8 cellular contexts compared by ENCODE assay signal in genomic region chr7:95527033-95527775, GRCh38. TPM values are rescaled to one million over a fixed set of nuclear protein-coding genes. Genes with fewer than 3 reads are reported as not detected.
A peak's percentile ranks its signal among the peaks of the same experiment; 100 is the strongest.
DNase-seq lines count a peak whose midpoint lies in the region; ATAC-seq and TF ChIP-seq lines count a peak whose summit lies in the region.

No MANE protein-coding gene starts in this region.

- no peaks in the 10 kb centered on the region for H3K4me1 Mint-ChIP-seq in activated CD4-positive, alpha-beta memory T cell treated with anti-CD3 and anti-CD28 coated beads, Interleukin-2, amount 10 ng/mL, durations not matched to agents 7 days and 5 days

- peak; percentile 78 for ATAC-seq in HG02759 (IDR thresholded peaks at IDR 0.05; ENCODE audit: unreplicated experiment)

- H3K36me3 Mint-ChIP-seq in activated CD4-positive, alpha-beta memory T cell treated with anti-CD3 and anti-CD28 coated beads, Interleukin-2, amount 10 ng/mL, durations not matched to agents 7 days and 5 days (ENCODE audit: low read depth): no peaks in the 10 kb centered on the region

- CTCF ChIA-PET in activated CD4-positive, alpha-beta memory T cell treated with anti-CD3 and anti-CD28 coated beads, Interleukin-2, amount 10 ng/mL, durations not matched to agents 7 days and 5 days (lab: Charles Lee): interaction anchor here (0.7 to 3.5 kb wide), 6 partner anchors 11 to 344 kb away, joined by 3 to 17 read pairs (median 3); no protein-coding TSS in a partner anchor

- no peaks in the 10 kb centered on the region for H3K9me3 ChIP-seq in cardiac muscle cell (ENCODE audit: low read depth)

- no peak overlapping the region for H3K27ac ChIP-seq in cardiac muscle cell

- POLR2A ChIA-PET in activated CD4-positive, alpha-beta memory T cell treated with anti-CD3 and anti-CD28 coated beads, Interleukin-2, amount 10 ng/mL, durations not matched to agents 7 days and 5 days (lab: Charles Lee): no interaction called here

- H3K4me3 Mint-ChIP-seq in activated CD4-positive, alpha-beta memory T cell treated with anti-CD3 and anti-CD28 coated beads, Interleukin-2, amount 10 ng/mL, durations not matched to agents 7 days and 5 days: no peak overlapping the region

- no peaks in the 10 kb centered on the region for H3K9me3 Mint-ChIP-seq in activated CD4-positive, alpha-beta memory T cell treated with anti-CD3 and anti-CD28 coated beads, Interleukin-2, amount 10 ng/mL, durations not matched to agents 7 days and 5 days

- H3K4me1 ChIP-seq in cardiac muscle cell (ENCODE audit: low read depth): no peaks in the 10 kb centered on the region

- no peak overlapping the region for H3K4me3 ChIP-seq in cardiac muscle cell

- DNase-seq in activated CD4-positive, alpha-beta T cell treated with anti-CD3 and anti-CD28 coated beads for 48 hours: peak; percentile 13
- DNase-seq in activated CD4-positive, alpha-beta T cell treated with anti-CD3 and anti-CD28 coated beads, Interleukin-2, amount 50 U/mL, for 48 hours: no peak
- DNase-seq in NCI-H2081 treated with DMSO at 0.1 percent for 48 hours (lab: John Stamatoyannopoulos, UW) (peak; percentile 11), cardiac muscle cell (ENCODE audit: low read depth in 1 of 2, low spot score in 1 of 2) (peak; percentile 72 to 75), posterior cingulate gyrus (peak in 8 of 10 donors; percentile 27 to 92 (median 60)), cortex of kidney (lab: John Stamatoyannopoulos, UW) (no peak)
- peak; percentile 18 for DNase-seq in activated CD4-positive, alpha-beta memory T cell treated with anti-CD3 and anti-CD28 coated beads, Interleukin-2, amount 10 ng/mL, durations not matched to agents 7 days and 5 days

- H3K27ac Mint-ChIP-seq in activated CD4-positive, alpha-beta memory T cell treated with anti-CD3 and anti-CD28 coated beads, Interleukin-2, amount 10 ng/mL, durations not matched to agents 7 days and 5 days: no peak overlapping the region

- no peaks in the 10 kb centered on the region for H3K36me3 ChIP-seq in cardiac muscle cell

- intact Hi-C loops in posterior cingulate gyrus (cut with DNase I): loop anchor here (1.0 kb wide), 2 partner anchors 15 to 159 kb away; no protein-coding TSS in a partner anchor

- peaks cover 18% of the 10 kb centered on the region for H3K27me3 Mint-ChIP-seq in activated CD4-positive, alpha-beta memory T cell treated with anti-CD3 and anti-CD28 coated beads, Interleukin-2, amount 10 ng/mL, durations not matched to agents 7 days and 5 days

- H3K27me3 ChIP-seq in cardiac muscle cell: no peaks in the 10 kb centered on the region

- TF ChIP-seq CTCF in cardiac muscle cell (IDR thresholded peaks at IDR 0.05; ENCODE audit: low read depth, low read length): peak; percentile 90

RNA-seq across cellular contexts. Expression of gene ASB4, which starts 41.5 kb away (rescaled TPM):
- total RNA-seq in activated CD4-positive, alpha-beta memory T cell treated with anti-CD3 and anti-CD28 coated beads, Interleukin-2, amount 10 ng/mL, durations not matched to agents 7 days and 5 days: not detected
- not detected in 2 replicates for total RNA-seq in cardiac muscle cell
- polyA plus RNA-seq in cardiac muscle cell: 0.13 TPM in 1 of 2 replicates, not detected in the other

Comparison
In these comparisons a context has a peak if more than half of its experiments do, and no peak if none do; other contexts are left out.
1. DNase-seq: peak in activated CD4-positive, alpha-beta T cell treated with anti-CD3 and anti-CD28 coated beads for 48 hours (single experiment), NCI-H2081 treated with DMSO at 0.1 percent for 48 hours (single experiment), activated CD4-positive, alpha-beta memory T cell treated with anti-CD3 and anti-CD28 coated beads, Interleukin-2, amount 10 ng/mL, durations not matched to agents 7 days and 5 days (single experiment), cardiac muscle cell (2 of 2) and posterior cingulate gyrus (8 of 10); none in activated CD4-positive, alpha-beta T cell treated with anti-CD3 and anti-CD28 coated beads, Interleukin-2, amount 50 U/mL, for 48 hours (0 of 2) and cortex of kidney (single experiment).